19 cellular contexts compared by ENCODE assay signal in the genomic region with DNA sequence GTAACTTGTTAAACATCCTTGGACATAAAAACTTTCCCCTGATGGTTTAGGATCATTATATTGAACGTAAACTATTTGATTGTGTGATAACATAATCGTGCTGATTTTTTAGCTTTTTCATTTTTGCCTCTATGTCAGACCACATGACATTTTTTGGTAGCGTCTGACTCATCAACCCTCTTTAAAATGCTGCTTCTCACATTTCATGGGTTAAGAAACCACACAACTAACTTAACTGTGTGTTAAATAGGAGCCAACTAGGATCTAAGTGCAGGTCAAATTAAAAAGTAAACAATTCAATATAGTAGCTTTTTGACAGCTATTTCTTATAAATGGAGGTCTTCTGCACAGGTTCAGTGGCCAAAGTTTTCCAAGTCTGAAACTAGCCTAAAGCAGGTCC. TPM values are rescaled to one million over a fixed set of nuclear protein-coding genes. Genes with fewer than 3 reads are reported as not detected.
A peak's percentile ranks its signal among the peaks of the same experiment; 100 is the strongest.
DNase-seq lines count a peak whose midpoint lies in the region; ATAC-seq and TF ChIP-seq lines count a peak whose summit lies in the region.
"Had no signal": no experiment of that assay in that cellular context is flagged by ENCODE, and none has a peak within 500 bp of the region (broad histone marks: within the 10 kb centered on the region; RNA-seq: fewer than 3 reads in every experiment).

No MANE protein-coding gene starts in this region.

- H3K27me3 Mint-ChIP-seq in MCF 10A (ENCODE audit: insufficient read depth, unreplicated experiment) = no peaks in the 10 kb centered on the region
- no peaks in the 10 kb centered on the region for H3K27me3 Mint-ChIP-seq in activated T-helper 17 cell treated with anti-CD3 and anti-CD28 coated beads, Interleukin-2, amount 50 U/mL, for 72 hours
- H3K27me3 Mint-ChIP-seq: stimulated activated memory B cell treated with anti-CD40 and anti-IgM and Interleukin-4, amounts not matched to agents 10 μg/mL and 1 μg/mL and 100 μg/mL, for 72 hours had no signal

- intact Hi-C loops in MCF 10A (cut with micrococcal nuclease) (no loop called here), breast epithelium (cut with DNase I; ENCODE audit: low total_unique reads) (no loop called here), stomach (cut with DNase I; ENCODE audit: low total_unique reads) (no loop called here)

- TF ChIP-seq POLR2A in breast epithelium (IDR thresholded peaks at IDR 0.05) (no peak), stomach (IDR thresholded peaks at IDR 0.05) (no peak), Peyer's patch (IDR thresholded peaks at IDR 0.05) (no peak)

- no peak for TF ChIP-seq EP300 in stomach (IDR thresholded peaks at IDR 0.05)

- peak; percentile 59 for ATAC-seq in activated T-helper 17 cell treated with anti-CD3 and anti-CD28 coated beads, Interleukin-2, amount 50 U/mL, for 72 hours (replicated peaks)
- ATAC-seq: left colon; stimulated activated memory B cell treated with anti-CD40 and anti-IgM and Interleukin-4, amounts not matched to agents 10 μg/mL and 1 μg/mL and 100 μg/mL, for 72 hours had no signal

- H3K27ac ChIP-seq in breast epithelium = no peak overlapping the region
- no peak overlapping the region for H3K27ac ChIP-seq in stomach
- H3K27ac ChIP-seq in Peyer's patch = no peak overlapping the region
- H3K27ac ChIP-seq: ovary, upper lobe of left lung had no signal

- no peaks in the 10 kb centered on the region for H3K9me3 Mint-ChIP-seq in MCF 10A (ENCODE audit: unreplicated experiment)
- H3K9me3 Mint-ChIP-seq in activated T-helper 17 cell treated with anti-CD3 and anti-CD28 coated beads, Interleukin-2, amount 50 U/mL, for 72 hours = no peaks in the 10 kb centered on the region
- H3K9me3 Mint-ChIP-seq: stimulated activated memory B cell treated with anti-CD40 and anti-IgM and Interleukin-4, amounts not matched to agents 10 μg/mL and 1 μg/mL and 100 μg/mL, for 72 hours had no signal

- BruUV-seq in MCF 10A (replicated peaks; lab: Mats Ljungman, UMichigan) = no TSS peak

- H3K4me3 ChIP-seq in breast epithelium (no peak overlapping the region), stomach (no peak overlapping the region), Peyer's patch (no peak overlapping the region)
- H3K4me3 ChIP-seq: ovary, upper lobe of left lung had no signal

- POLR2A ChIA-PET in MCF 10A (lab: Yijun Ruan, JAX) = interaction anchor here (0.6 to 1.8 kb wide), 4 partner anchors 8 to 607 kb away, joined by 3 to 6 read pairs (median 4); no protein-coding TSS in a partner anchor

- H3K4me1 ChIP-seq in breast epithelium (no peaks in the 10 kb centered on the region), stomach (peaks cover 0 to 16% (median 5%) of the 10 kb centered on the region in 4 donors), Peyer's patch (no peaks in the 10 kb centered on the region)
- H3K4me1 ChIP-seq: Caco-2 had no signal

- peaks cover 88% of the 10 kb centered on the region for H3K36me3 Mint-ChIP-seq in MCF 10A (ENCODE audit: insufficient read depth, unreplicated experiment)
- H3K36me3 Mint-ChIP-seq in activated T-helper 17 cell treated with anti-CD3 and anti-CD28 coated beads, Interleukin-2, amount 50 U/mL, for 72 hours (ENCODE audit: low read depth) = peaks cover 100% of the 10 kb centered on the region

- no peak overlapping the region for H3K4me3 Mint-ChIP-seq in MCF 10A (ENCODE audit: unreplicated experiment)
- no peak overlapping the region for H3K4me3 Mint-ChIP-seq in activated T-helper 17 cell treated with anti-CD3 and anti-CD28 coated beads, Interleukin-2, amount 50 U/mL, for 72 hours
- H3K4me3 Mint-ChIP-seq: stimulated activated memory B cell treated with anti-CD40 and anti-IgM and Interleukin-4, amounts not matched to agents 10 μg/mL and 1 μg/mL and 100 μg/mL, for 72 hours had no signal

- peaks cover 14% of the 10 kb centered on the region for H3K4me1 Mint-ChIP-seq in MCF 10A (ENCODE audit: insufficient read depth, unreplicated experiment)
- H3K4me1 Mint-ChIP-seq in activated T-helper 17 cell treated with anti-CD3 and anti-CD28 coated beads, Interleukin-2, amount 50 U/mL, for 72 hours = peaks cover 11% of the 10 kb centered on the region

- DNase-seq in MCF 10A (ENCODE audit: unreplicated experiment) = peak; percentile 58
- DNase-seq in breast epithelium (ENCODE audit: low spot score in 2 of 2) = no peak
- peak; percentile 85 for DNase-seq in fibroblast of peridontal ligament (ENCODE audit: extremely low read depth)
- no peak for DNase-seq in NCI-H2196 treated with DMSO at 0.1 percent for 48 hours (lab: John Stamatoyannopoulos, UW; ENCODE audit: unreplicated experiment)
- no peak for DNase-seq in stomach
- no peak for DNase-seq in NCI-H1436 (lab: John Stamatoyannopoulos, UW)
- DNase-seq in Peyer's patch = no peak
- DNase-seq: amniotic stem cell, Caco-2, GF-D8, hypothalamus, left colon, NCI-H2227 treated with DMSO at 0.1 percent for 48 hours, ovary, SIG-M5, small intestine, upper lobe of left lung had no signal

- H3K27me3 ChIP-seq in breast epithelium = no peaks in the 10 kb centered on the region
- no peaks in the 10 kb centered on the region for H3K27me3 ChIP-seq in stomach
- H3K27me3 ChIP-seq in Peyer's patch = no peaks in the 10 kb centered on the region
- H3K27me3 ChIP-seq: ovary, upper lobe of left lung had no signal

- H3K9me3 ChIP-seq in breast epithelium (no peaks in the 10 kb centered on the region), stomach (no peaks in the 10 kb centered on the region), Peyer's patch (no peaks in the 10 kb centered on the region)
- H3K9me3 ChIP-seq: Caco-2, ovary, upper lobe of left lung had no signal

- CTCF ChIA-PET in MCF 10A (lab: Yijun Ruan, JAX) = interaction anchor here (0.6 to 1.0 kb wide), 2 partner anchors 9 to 313 kb away, joined by 3 to 4 read pairs; no protein-coding TSS in a partner anchor

- H3K27ac Mint-ChIP-seq in MCF 10A (ENCODE audit: low read depth, unreplicated experiment) = no peak overlapping the region
- no peak overlapping the region for H3K27ac Mint-ChIP-seq in activated T-helper 17 cell treated with anti-CD3 and anti-CD28 coated beads, Interleukin-2, amount 50 U/mL, for 72 hours
- H3K27ac Mint-ChIP-seq: stimulated activated memory B cell treated with anti-CD40 and anti-IgM and Interleukin-4, amounts not matched to agents 10 μg/mL and 1 μg/mL and 100 μg/mL, for 72 hours had no signal

- H3K36me3 ChIP-seq in breast epithelium (no peaks in the 10 kb centered on the region), stomach (peaks cover 26 to 76% (median 66%) of the 10 kb centered on the region in 4 donors), Peyer's patch (peaks cover 0 to 46% (median 0%) of the 10 kb centered on the region in 3 donors)
- H3K36me3 ChIP-seq: ovary had no signal

- TF ChIP-seq CTCF in MCF 10A (IDR thresholded peaks at IDR 0.05; ENCODE audit: unreplicated experiment) (no peak), breast epithelium (IDR thresholded peaks at IDR 0.05) (no peak), stomach (IDR thresholded peaks at IDR 0.05) (no peak), Peyer's patch (IDR thresholded peaks at IDR 0.05) (no peak)

- WGBS in stomach, 5 donors = 64 to 76% (median 66%) methylated on average over 3 of the region's 3 CpGs

RNA-seq across cellular contexts. Expression of gene BTG3, which starts 9.8 kb away (rescaled TPM):
- total RNA-seq in MCF 10A (2022) (53.5 and 57.0 TPM in 2 replicates), breast epithelium (10 to 100 TPM; 34.1 to 60.0 (median 55.6) TPM), stomach (100 to 1,000 TPM in 1 of 5 donors, 10 to 100 TPM in 4; 15.2 to 110 (median 37.8) TPM), Peyer's patch (10 to 100 TPM in 3 of 4 donors, 1 to 10 TPM in 1; 9.9 to 16.5 (median 14.9) TPM)
- 10 to 100 TPM; 39.8 to 64.6 TPM for total RNA-seq in activated T-helper 17 cell treated with anti-CD3 and anti-CD28 coated beads, Interleukin-2, amount 50 U/mL, for 72 hours
- 10 to 100 TPM; 23.5 to 28.7 (median 26.6) TPM for polyA plus RNA-seq in stomach

Comparison
In these comparisons a context has a peak if more than half of its experiments do, and no peak if none do; other contexts are left out.
1. DNase-seq: peak in MCF 10A (single experiment) and fibroblast of peridontal ligament (single experiment); none in breast epithelium (0 of 2), NCI-H2196 treated with DMSO at 0.1 percent for 48 hours (single experiment), stomach (single experiment), NCI-H1436 (single experiment) and Peyer's patch (0 of 3).